In the genomic region with DNA sequence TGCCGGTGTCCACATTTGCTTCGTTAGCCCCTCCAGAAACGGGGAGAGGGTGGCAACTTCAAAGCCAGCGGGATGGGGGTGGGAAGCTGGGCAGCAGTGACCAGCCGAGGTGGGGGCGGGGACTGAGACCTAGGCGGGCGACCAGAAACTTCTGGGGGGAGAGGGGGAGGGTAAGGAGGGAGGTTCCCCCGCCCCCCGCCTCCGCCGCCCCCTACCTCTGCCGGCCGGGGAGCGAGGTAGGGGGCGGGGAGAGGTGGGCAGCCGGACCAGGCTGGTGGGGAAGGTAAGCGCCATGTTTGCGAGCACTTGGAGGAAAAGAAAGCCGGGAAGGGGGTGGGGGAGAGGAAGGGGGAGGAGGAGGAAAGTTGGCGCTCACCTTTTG, we compare ENCODE assay signal across 8 cellular contexts.
A peak's percentile ranks its signal among the peaks of the same experiment; 100 is the strongest.
DNase-seq lines count a peak whose midpoint lies in the region; TF ChIP-seq lines count a peak whose summit lies in the region.

No MANE protein-coding gene starts in this region.

- H3K79me2 ChIP-seq in OCI-LY3 (ENCODE audit: low read length): no peaks in the 10 kb centered on the region

- H3K27me3 ChIP-seq in OCI-LY3 (ENCODE audit: low read depth, low read length): 0 out of 2 replicates have a peak, but pooled peaks cover 12% of the 10 kb centered on the region
- peaks cover 43% of the 10 kb centered on the region for H3K27me3 ChIP-seq in effector memory CD4-positive, alpha-beta T cell (replicated peaks; ENCODE audit: control insufficient read depth, insufficient read depth, low read length, poor library complexity, severe bottlenecking)
- H3K27me3 ChIP-seq in muscle layer of duodenum (ENCODE audit: low read depth, low read length): peaks cover 11% of the 10 kb centered on the region

- H3K4me3 ChIP-seq in OCI-LY3 (ENCODE audit: low read length): peak overlapping the region; percentile 89
- peak overlapping the region; percentile 75 for H3K4me3 ChIP-seq in effector memory CD4-positive, alpha-beta T cell (ENCODE audit: insufficient read depth, low read depth, low read length, poor library complexity, severe bottlenecking)
- peak overlapping the region; percentile 80 to 93 for H3K4me3 ChIP-seq in muscle layer of duodenum (ENCODE audit: low read depth in 1 of 2, low read length in 2 of 2)

- 0 out of 2 replicates have a peak overlapping the region, but pooled peaks have one; percentile 0 for H3K27ac ChIP-seq in OCI-LY3 (ENCODE audit: low read length)
- H3K27ac ChIP-seq in effector memory CD4-positive, alpha-beta T cell (ENCODE audit: insufficient read depth, low read length, poor library complexity, severe bottlenecking): no peak overlapping the region
- no peak overlapping the region for H3K27ac ChIP-seq in muscle layer of duodenum (ENCODE audit: low read length)

- H3K4me1 ChIP-seq in OCI-LY3 (ENCODE audit: low read length) (peaks cover 10% of the 10 kb centered on the region), muscle layer of duodenum (ENCODE audit: control insufficient read depth in 1 of 2, insufficient read depth in 2 of 2, low read length in 2 of 2) (peaks cover 0 to 18% of the 10 kb centered on the region in 2 donors)
- peaks cover 27% of the 10 kb centered on the region for H3K4me1 ChIP-seq in effector memory CD4-positive, alpha-beta T cell (ENCODE audit: control insufficient read depth, insufficient read depth, low read length, poor library complexity, severe bottlenecking)

- H4K20me1 ChIP-seq in OCI-LY3 (ENCODE audit: insufficient read depth, low read length): no peaks in the 10 kb centered on the region

- H3K9me3 ChIP-seq in OCI-LY3 (ENCODE audit: insufficient read depth, low read length): no peaks in the 10 kb centered on the region
- H3K9me3 ChIP-seq in effector memory CD4-positive, alpha-beta T cell (ENCODE audit: control insufficient read depth, low read length): no peaks in the 10 kb centered on the region
- no peaks in the 10 kb centered on the region for H3K9me3 ChIP-seq in muscle layer of duodenum (ENCODE audit: control insufficient read depth in 1 of 2, low read length in 2 of 2)

- DNase-seq in NCI-H2227 (lab: John Stamatoyannopoulos, UW; ENCODE audit: unreplicated experiment): peak; percentile 37
- DNase-seq in NCI-H2227 treated with DMSO at 0.1 percent for 48 hours (lab: John Stamatoyannopoulos, UW): no peak
- DNase-seq in effector memory CD4-positive, alpha-beta T cell: no peak
- no peak for DNase-seq in NK-92 (lab: John Stamatoyannopoulos, UW; ENCODE audit: unreplicated experiment)
- no peak for DNase-seq in HUDEP-2 (lab: John Stamatoyannopoulos, UW; ENCODE audit: unreplicated experiment in 76 of 76)
- no peak for DNase-seq in T-helper 9 cell

- H3K4me2 ChIP-seq in OCI-LY3 (ENCODE audit: low read length): peak overlapping the region; percentile 87

- TF ChIP-seq CTCF in OCI-LY3 (IDR thresholded peaks at IDR 0.05; ENCODE audit: low read depth, low read length): no peak

- peak overlapping the region; percentile 87 for H2AFZ ChIP-seq in OCI-LY3 (ENCODE audit: low read depth, low read length)

- peaks cover 6% of the 10 kb centered on the region for H3K36me3 ChIP-seq in OCI-LY3 (replicated peaks; ENCODE audit: low read depth, low read length)
- H3K36me3 ChIP-seq in effector memory CD4-positive, alpha-beta T cell (ENCODE audit: control insufficient read depth, insufficient read depth, low read length): no peaks in the 10 kb centered on the region
- H3K36me3 ChIP-seq in muscle layer of duodenum (ENCODE audit: control insufficient read depth in 1 of 2, insufficient read depth in 2 of 2, low read length in 2 of 2): no peaks in the 10 kb centered on the region

- peak overlapping the region; percentile 75 for H3K9ac ChIP-seq in OCI-LY3 (ENCODE audit: low read length)
